ENCODE assay signal across 1 cellular context in the genomic region with DNA sequence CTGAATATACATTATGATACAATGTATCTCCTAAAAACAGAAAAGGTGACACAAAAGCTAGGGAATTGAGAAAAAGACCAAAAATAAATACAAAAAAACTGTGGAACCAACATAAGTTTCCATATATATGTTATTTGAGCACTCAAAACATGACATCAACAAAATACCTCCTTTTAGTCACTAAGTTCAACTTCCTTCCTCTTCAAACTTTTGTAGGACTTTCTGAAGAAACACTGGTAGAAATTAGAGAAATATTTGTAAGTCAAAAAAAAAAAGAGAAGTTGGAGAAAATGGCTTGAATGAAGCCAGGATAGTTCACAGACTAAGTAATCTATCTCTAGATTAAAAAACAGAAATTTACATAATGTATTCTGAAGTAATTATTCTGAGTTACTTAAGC.
TF ChIP-seq lines count a peak whose summit lies in the region.

No MANE protein-coding gene starts in this region.

TF ChIP-seq in H1, 55 proteins besides CTCF, POLR2A, EP300 and RAD21 (continued from another document):
- TF ChIP-seq, protein P1, sequence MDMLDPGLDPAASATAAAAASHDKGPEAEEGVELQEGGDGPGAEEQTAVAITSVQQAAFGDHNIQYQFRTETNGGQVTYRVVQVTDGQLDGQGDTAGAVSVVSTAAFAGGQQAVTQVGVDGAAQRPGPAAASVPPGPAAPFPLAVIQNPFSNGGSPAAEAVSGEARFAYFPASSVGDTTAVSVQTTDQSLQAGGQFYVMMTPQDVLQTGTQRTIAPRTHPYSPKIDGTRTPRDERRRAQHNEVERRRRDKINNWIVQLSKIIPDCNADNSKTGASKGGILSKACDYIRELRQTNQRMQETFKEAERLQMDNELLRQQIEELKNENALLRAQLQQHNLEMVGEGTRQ (IDR thresholded peaks at IDR 0.05; ENCODE audit: low read length), result no peak
- TF ChIP-seq NANOG (IDR thresholded peaks at IDR 0.05; ENCODE audit: insufficient read depth, low read depth, low read length, poor library complexity, severe bottlenecking), result no peak
- TF ChIP-seq KDM4A (IDR thresholded peaks at IDR 0.05; ENCODE audit: low read depth, low read length, severe bottlenecking), result no peak
- no peak for TF ChIP-seq RFX5 (IDR thresholded peaks at IDR 0.05; ENCODE audit: borderline replicate concordance, low read depth, low read length)
